ENCODE assay signal across 8 cellular contexts in genomic region chr1:219088778-219089557, GRCh38.
A peak's percentile ranks its signal among the peaks of the same experiment; 100 is the strongest.
DNase-seq lines count a peak whose midpoint lies in the region; TF ChIP-seq lines count a peak whose summit lies in the region.

No MANE protein-coding gene starts in this region.

- H3K27ac ChIP-seq in HEK293 (ENCODE audit: extremely low read depth, low read depth, low read length) = no peak overlapping the region
- H3K27ac ChIP-seq in endodermal cell (ENCODE audit: low read depth, low read length) = no peak overlapping the region

- H3K27ac Mint-ChIP-seq in endodermal cell (peak overlapping the region; percentile 15), endothelial cell (ENCODE audit: unreplicated experiment) (no peak overlapping the region)
- no peak overlapping the region for H3K27ac Mint-ChIP-seq in activated CD4-positive, alpha-beta T cell treated with anti-CD3 and anti-CD28 coated beads, Interleukin-2, amount 10 ng/mL, durations not matched to agents 7 days and 5 days

- H3K9me3 ChIP-seq in HEK293 (ENCODE audit: control insufficient read depth, insufficient read depth, low read depth, low read length) (no peaks in the 10 kb centered on the region), endodermal cell (ENCODE audit: control insufficient read depth, low read length) (no peaks in the 10 kb centered on the region)

- 94 to 100% methylated on average over 5 of the region's 5 CpGs for WGBS in endodermal cell (ENCODE audit: insufficient coverage in 1 of 2, insufficient read length in 1 of 2), 2 experiments

- H3K4me3 Mint-ChIP-seq in endodermal cell (no peak overlapping the region), endothelial cell (ENCODE audit: unreplicated experiment) (no peak overlapping the region)
- no peak overlapping the region for H3K4me3 Mint-ChIP-seq in activated CD4-positive, alpha-beta T cell treated with anti-CD3 and anti-CD28 coated beads, Interleukin-2, amount 10 ng/mL, durations not matched to agents 7 days and 5 days

- DNase-seq in LoVo (ENCODE audit: low spot score) (peak; percentile 27), endodermal cell (no peak), renal cortical epithelial cell (ENCODE audit: low read depth) (peak; percentile 98), dermis blood vessel endothelial cell (no peak), endothelial cell (ENCODE audit: low spot score) (no peak)
- DNase-seq in activated CD4-positive, alpha-beta T cell treated with anti-CD3 and anti-CD28 coated beads, Interleukin-2, amount 10 ng/mL, durations not matched to agents 7 days and 5 days = no peak

- H3K36me3 Mint-ChIP-seq in endodermal cell (ENCODE audit: low read depth) (no peaks in the 10 kb centered on the region), endothelial cell (ENCODE audit: low read depth, unreplicated experiment) (no peaks in the 10 kb centered on the region)
- no peaks in the 10 kb centered on the region for H3K36me3 Mint-ChIP-seq in activated CD4-positive, alpha-beta T cell treated with anti-CD3 and anti-CD28 coated beads, Interleukin-2, amount 10 ng/mL, durations not matched to agents 7 days and 5 days (ENCODE audit: low read depth)

- CTCF ChIA-PET in HEK293 (lab: Yijun Ruan, JAX) = no interaction called here
- CTCF ChIA-PET in activated CD4-positive, alpha-beta T cell treated with anti-CD3 and anti-CD28 coated beads, Interleukin-2, amount 10 ng/mL, durations not matched to agents 7 days and 5 days (lab: Charles Lee) = no interaction called here

- H3K36me3 ChIP-seq in HEK293 (ENCODE audit: control insufficient read depth in 2 of 2, insufficient read depth in 1 of 2, low read length in 2 of 2) = no peaks in the 10 kb centered on the region
- H3K36me3 ChIP-seq in endodermal cell (ENCODE audit: control insufficient read depth, insufficient read depth, low read length) = no peaks in the 10 kb centered on the region

- H3K4me1 ChIP-seq in HEK293 (ENCODE audit: control insufficient read depth, insufficient read depth, low read length) (peaks cover 4% of the 10 kb centered on the region; the same call in 1 of the 2 replicates), endodermal cell (ENCODE audit: control insufficient read depth, insufficient read depth, low read length) (no peaks in the 10 kb centered on the region)

- TF ChIP-seq CTCF in GM12872 (IDR thresholded peaks at IDR 0.05; ENCODE audit: insufficient read depth, low read depth, low read length) (peak; percentile 14; the same call in 1 of the 3 replicates), HEK293 (tag by site-specific recombination; IDR thresholded peaks at IDR 0.05) (no peak), endodermal cell (conservative IDR thresholded peaks at IDR 0.05) (no peak), endothelial cell (IDR thresholded peaks at IDR 0.05; ENCODE audit: unreplicated experiment) (no peak)

- H3K4me3 ChIP-seq in HEK293 (ENCODE audit: low read depth, low read length) (no peak overlapping the region), endodermal cell (ENCODE audit: low read length) (no peak overlapping the region)

- H3K4me1 Mint-ChIP-seq in endodermal cell (no peaks in the 10 kb centered on the region), endothelial cell (ENCODE audit: unreplicated experiment) (peaks cover 9% of the 10 kb centered on the region)
- no peaks in the 10 kb centered on the region for H3K4me1 Mint-ChIP-seq in activated CD4-positive, alpha-beta T cell treated with anti-CD3 and anti-CD28 coated beads, Interleukin-2, amount 10 ng/mL, durations not matched to agents 7 days and 5 days

- H3K9ac ChIP-seq in endodermal cell (ENCODE audit: extremely low read depth, low read length, poor library complexity, severe bottlenecking) = no peak overlapping the region

- H3K9me3 Mint-ChIP-seq in endodermal cell = no peaks in the 10 kb centered on the region
- no peaks in the 10 kb centered on the region for H3K9me3 Mint-ChIP-seq in activated CD4-positive, alpha-beta T cell treated with anti-CD3 and anti-CD28 coated beads, Interleukin-2, amount 10 ng/mL, durations not matched to agents 7 days and 5 days
- no peaks in the 10 kb centered on the region for H3K9me3 Mint-ChIP-seq in endothelial cell (ENCODE audit: unreplicated experiment)

- POLR2A ChIA-PET in HEK293 (lab: Yijun Ruan, JAX) = no interaction called here
- POLR2A ChIA-PET in activated CD4-positive, alpha-beta T cell treated with anti-CD3 and anti-CD28 coated beads, Interleukin-2, amount 10 ng/mL, durations not matched to agents 7 days and 5 days (lab: Charles Lee) = no interaction called here

- H3K27me3 ChIP-seq in endodermal cell (ENCODE audit: control insufficient read depth, insufficient read depth, low read length, poor library complexity, severe bottlenecking) = no peaks in the 10 kb centered on the region

- no peaks in the 10 kb centered on the region for H3K27me3 Mint-ChIP-seq in endodermal cell (ENCODE audit: insufficient read depth)
- no peaks in the 10 kb centered on the region for H3K27me3 Mint-ChIP-seq in activated CD4-positive, alpha-beta T cell treated with anti-CD3 and anti-CD28 coated beads, Interleukin-2, amount 10 ng/mL, durations not matched to agents 7 days and 5 days
- no peaks in the 10 kb centered on the region for H3K27me3 Mint-ChIP-seq in endothelial cell (ENCODE audit: unreplicated experiment)

TF ChIP-seq in HEK293, 187 proteins besides CTCF, POLR2A, EP300 and RAD21:
- TF ChIP-seq ZNF518A (tag by site-specific recombination; conservative IDR thresholded peaks at IDR 0.05; ENCODE audit: low read depth) = 0 out of 2 replicates have a peak, but pooled peaks have one; percentile 16
- no peak for TF ChIP-seq ZNF214 (tag by site-specific recombination; IDR thresholded peaks at IDR 0.05; ENCODE audit: borderline replicate concordance)
- TF ChIP-seq ZNF335 (tag by site-specific recombination; conservative IDR thresholded peaks at IDR 0.05) = peak; percentile 46
- 0 out of 2 replicates have a peak, but pooled peaks have one; percentile 37 for TF ChIP-seq ZNF660 (tag by site-specific recombination; IDR thresholded peaks at IDR 0.05)
TF ChIP-seq in HEK293: peak in this region for 3.

Comparison
In these comparisons a context has a peak if more than half of its experiments do, and no peak if none do; other contexts are left out.
1. DNase-seq: peak in LoVo (single experiment) and renal cortical epithelial cell (single experiment); none in endodermal cell (single experiment), dermis blood vessel endothelial cell (single experiment), activated CD4-positive, alpha-beta T cell treated with anti-CD3 and anti-CD28 coated beads, Interleukin-2, amount 10 ng/mL, durations not matched to agents 7 days and 5 days (single experiment) and endothelial cell (single experiment).